Comparison of ENCODE assay signal across 28 cellular contexts in the genomic region with DNA sequence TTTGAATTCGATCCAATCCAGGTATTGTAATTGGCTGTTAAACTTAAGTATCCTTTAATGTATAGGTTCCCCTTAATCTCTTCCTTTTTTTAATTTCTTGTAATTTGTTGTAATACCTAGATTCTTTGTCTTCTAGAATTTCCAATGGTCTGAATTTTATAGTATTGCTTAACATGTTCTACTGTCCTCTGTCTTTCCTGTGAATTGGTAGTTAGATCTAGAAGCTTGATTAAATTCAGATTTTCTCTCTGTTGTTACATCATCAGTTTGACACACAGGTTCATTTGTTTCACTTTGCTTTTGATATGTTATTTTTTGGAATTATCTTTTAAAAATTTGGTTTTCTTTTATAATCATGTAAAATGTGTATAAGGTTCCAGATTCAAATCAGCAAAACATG.
"Had no signal": no experiment of that assay in that cellular context is flagged by ENCODE, and none has a peak within 500 bp of the region (broad histone marks: within the 10 kb centered on the region; RNA-seq: fewer than 3 reads in every experiment).

No MANE protein-coding gene starts in this region.

- H3K4me1 Mint-ChIP-seq: nephron had no signal

- H3K27ac Mint-ChIP-seq: activated CD4-positive, alpha-beta memory T cell treated with anti-CD3 and anti-CD28 coated beads for 36 hours; activated naive CD8-positive, alpha-beta T cell treated with anti-CD3 and anti-CD28 coated beads for 36 hours; activated T-helper 2 cell treated with anti-CD3 and anti-CD28 coated beads, Interferon-gamma antibody, Interleukin-2, Interleukin-4, amounts not matched to agents 10 μg/mL and 5 μg/mL and 100 μg/mL, durations not matched to agents 14 hours and 24 hours and 36 hours; brain; dendritic cell treated with granulocyte-macrophage colony-stimulating factor and Interleukin-4, amounts not matched to agents 40 ng/mL and 50 ng/mL, for 4 days; endodermal cell; nephron; stimulated activated naive CD8-positive, alpha-beta T cell treated with anti-CD3 and anti-CD28 coated beads, Interleukin-15, Interleukin-2, amounts not matched to agents 100 ng/mL and 50 ng/mL, for 24 hours; type B pancreatic cell had no signal

- H3K4me3 Mint-ChIP-seq: activated CD4-positive, alpha-beta memory T cell treated with anti-CD3 and anti-CD28 coated beads for 36 hours; activated naive CD8-positive, alpha-beta T cell treated with anti-CD3 and anti-CD28 coated beads for 36 hours; brain; dendritic cell treated with granulocyte-macrophage colony-stimulating factor and Interleukin-4, amounts not matched to agents 40 ng/mL and 50 ng/mL, for 4 days; endodermal cell; nephron; stimulated activated naive CD8-positive, alpha-beta T cell treated with anti-CD3 and anti-CD28 coated beads, Interleukin-15, Interleukin-2, amounts not matched to agents 100 ng/mL and 50 ng/mL, for 24 hours; type B pancreatic cell had no signal

- DNase-seq: activated CD4-positive, alpha-beta memory T cell treated with anti-CD3 and anti-CD28 coated beads for 36 hours; activated CD4-positive, alpha-beta T cell treated with anti-CD3 and anti-CD28 coated beads for 48 hours; activated CD8-positive, alpha-beta memory T cell treated with anti-CD3 and anti-CD28 coated beads, Interleukin-2, amount 50 U/mL, for 4 hours; activated naive CD4-positive, alpha-beta T cell; activated naive CD8-positive, alpha-beta T cell treated with anti-CD3 and anti-CD28 coated beads for 36 hours; activated T-cell treated with anti-CD3 and anti-CD28 coated beads, Interleukin-2, amount 50 U/mL, for 1 hour; adrenal gland; endodermal cell; esophagus squamous epithelium; foreskin melanocyte; left ventricle myocardium inferior; mucosa of descending colon; right lobe of liver; stimulated activated CD4-positive, alpha-beta T cell treated with anti-CD3 and anti-CD28 coated beads, Interleukin-12 subunit alpha, Interleukin-12 subunit beta, amount 100 ng/mL, for 4 hours; stimulated activated CD4-positive, alpha-beta T cell treated with anti-CD3 and anti-CD28 coated beads, Interleukin-4, amount 100 ng/mL, for 1 hour; T-helper 1 cell; uterus had no signal

- FAIRE-seq: islet of Langerhans had no signal

- H3K9me3 Mint-ChIP-seq: activated CD4-positive, alpha-beta memory T cell treated with anti-CD3 and anti-CD28 coated beads for 36 hours; activated T-helper 2 cell treated with anti-CD3 and anti-CD28 coated beads, Interferon-gamma antibody, Interleukin-2, Interleukin-4, amounts not matched to agents 10 μg/mL and 5 μg/mL and 100 μg/mL, durations not matched to agents 14 hours and 24 hours and 36 hours; brain; dendritic cell treated with granulocyte-macrophage colony-stimulating factor and Interleukin-4, amounts not matched to agents 40 ng/mL and 50 ng/mL, for 4 days; endodermal cell; nephron; stimulated activated naive CD8-positive, alpha-beta T cell treated with anti-CD3 and anti-CD28 coated beads, Interleukin-15, Interleukin-2, amounts not matched to agents 100 ng/mL and 50 ng/mL, for 24 hours; type B pancreatic cell had no signal

- H3K27me3 ChIP-seq: adrenal gland, ascending aorta, esophagus squamous epithelium, right lobe of liver, uterus had no signal

- H3K36me3 ChIP-seq: adrenal gland, right lobe of liver, thoracic aorta, uterus had no signal

- H3K4me3 ChIP-seq: adrenal gland, ascending aorta, esophagus squamous epithelium, left ventricle myocardium inferior, lung, mucosa of descending colon, right lobe of liver, thoracic aorta, uterus had no signal

- ATAC-seq: mucosa of descending colon, right lobe of liver had no signal

- H3K27ac ChIP-seq: adrenal gland, ascending aorta, esophagus squamous epithelium, left ventricle myocardium inferior, right lobe of liver, thoracic aorta, uterus, VCaP had no signal

- H3K27me3 Mint-ChIP-seq: activated CD4-positive, alpha-beta memory T cell treated with anti-CD3 and anti-CD28 coated beads for 36 hours; activated naive CD8-positive, alpha-beta T cell treated with anti-CD3 and anti-CD28 coated beads for 36 hours; brain; dendritic cell treated with granulocyte-macrophage colony-stimulating factor and Interleukin-4, amounts not matched to agents 40 ng/mL and 50 ng/mL, for 4 days; stimulated activated naive CD8-positive, alpha-beta T cell treated with anti-CD3 and anti-CD28 coated beads, Interleukin-15, Interleukin-2, amounts not matched to agents 100 ng/mL and 50 ng/mL, for 24 hours; type B pancreatic cell had no signal

- H3K9me3 ChIP-seq: adrenal gland, ascending aorta, esophagus squamous epithelium, left ventricle myocardium inferior, mucosa of descending colon, right lobe of liver, thoracic aorta, uterus had no signal

- H3K4me1 ChIP-seq: adrenal gland, ascending aorta, esophagus squamous epithelium, left ventricle myocardium inferior, uterus had no signal
